ENCODE assay signal across 8 cellular contexts in the genomic region with DNA sequence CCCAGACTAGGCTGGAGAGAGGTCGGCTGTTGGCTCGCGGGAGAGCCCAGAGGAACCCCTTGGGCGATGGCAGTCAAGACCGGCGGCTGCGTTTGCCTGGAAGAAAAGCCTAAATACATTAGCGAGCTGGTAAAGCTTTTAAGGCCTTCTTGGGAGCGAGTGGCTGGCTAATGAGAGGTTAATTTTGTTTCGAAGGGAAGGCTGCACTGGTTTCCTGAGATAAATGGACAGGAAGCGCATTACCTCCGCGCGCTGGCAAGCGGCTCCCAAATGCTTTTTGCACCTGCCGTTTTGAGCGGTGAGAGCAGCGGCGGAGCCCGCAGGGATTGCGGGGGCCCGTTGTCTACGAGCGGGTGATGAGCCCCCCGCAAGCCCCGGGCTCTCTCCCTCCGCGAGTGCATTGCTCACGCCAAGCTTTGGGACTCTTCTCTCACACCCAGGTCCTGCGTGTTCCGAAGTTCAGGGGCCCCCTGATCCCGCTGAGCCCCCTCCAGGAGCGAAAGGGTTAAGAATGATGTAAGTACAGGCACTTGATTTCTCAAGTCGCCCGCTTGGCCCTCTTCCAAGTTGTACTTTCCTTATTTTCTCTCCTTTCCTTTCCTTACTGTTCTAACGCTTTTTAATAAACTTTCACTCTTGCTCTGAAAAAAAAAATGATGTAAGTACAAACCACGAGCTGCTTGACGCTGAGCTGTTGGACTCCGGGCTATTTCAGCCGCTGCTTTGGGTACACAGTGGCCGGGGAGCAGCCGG. TPM values are rescaled to one million over a fixed set of nuclear protein-coding genes. Genes with fewer than 3 reads are reported as not detected.
A peak's percentile ranks its signal among the peaks of the same experiment; 100 is the strongest.
DNase-seq lines count a peak whose midpoint lies in the region; ATAC-seq and TF ChIP-seq lines count a peak whose summit lies in the region.

No MANE protein-coding gene starts in this region.

- H3K4me3 Mint-ChIP-seq in CD14-positive monocyte = peak overlapping the region; percentile 89 to 98
- H3K4me3 Mint-ChIP-seq in brain = peak overlapping the region; percentile 92 to 99 (median 98)

- H3K27me3 Mint-ChIP-seq in CD14-positive monocyte (ENCODE audit: low read depth in 3 of 3) (peaks cover 78 to 94% (median 81%) of the 10 kb centered on the region in 3 donors), brain (peaks cover 28% of the 10 kb centered on the region)

- DNase-seq in CD14-positive monocyte (ENCODE audit: low spot score) = no peak
- peak; percentile 20 to 23 for DNase-seq in HL-60 (ENCODE audit: low read depth in 1 of 2, low spot score in 1 of 2)
- no peak for DNase-seq in RWPE1 (ENCODE audit: low spot score)
- peak; percentile 67 for DNase-seq in islet precursor cell
- DNase-seq in smooth muscle cell (lab: John Stamatoyannopoulos, UW; ENCODE audit: unreplicated experiment) = no peak

- no peak for TF ChIP-seq CTCF in CD14-positive monocyte (IDR thresholded peaks at IDR 0.05)
- no peak for TF ChIP-seq CTCF in HL-60 (IDR thresholded peaks at IDR 0.05; ENCODE audit: insufficient read depth, low read length)
- TF ChIP-seq CTCF in RWPE1 (conservative IDR thresholded peaks at IDR 0.05; ENCODE audit: low read depth) = no peak
- no peak for TF ChIP-seq CTCF in brain (conservative IDR thresholded peaks at IDR 0.05)
- TF ChIP-seq CTCF in smooth muscle cell (IDR thresholded peaks at IDR 0.05; ENCODE audit: borderline replicate concordance, insufficient read depth, poor library complexity, severe bottlenecking) = no peak

- H3K36me3 Mint-ChIP-seq in CD14-positive monocyte (peaks cover 12 to 25% of the 10 kb centered on the region in 2 donors), brain (peaks cover 14% of the 10 kb centered on the region)

- H3K27ac Mint-ChIP-seq in CD14-positive monocyte = peak overlapping the region in 2 of 7 donors; percentile 71 to 88
- peak overlapping the region; percentile 95 to 99 (median 97) for H3K27ac Mint-ChIP-seq in brain

- H3K79me2 ChIP-seq in smooth muscle cell (ENCODE audit: low read depth) = peaks cover 7% of the 10 kb centered on the region

- H3K36me3 ChIP-seq in smooth muscle cell (ENCODE audit: low read depth) = no peaks in the 10 kb centered on the region

- under 1% methylated on average over 42 of the region's 42 CpGs for WGBS in smooth muscle cell (ENCODE audit: low lambda C conversion rate)

- intact Hi-C loops in CD14-positive monocyte (cut with micrococcal nuclease) = no loop called here

- peaks cover 9% of the 10 kb centered on the region for H4K20me1 ChIP-seq in smooth muscle cell (ENCODE audit: low read depth)

- H3K27ac ChIP-seq in HL-60 (replicated peaks) (no peak overlapping the region), RWPE1 (peak overlapping the region; percentile 81), smooth muscle cell (ENCODE audit: low read depth) (peak overlapping the region; percentile 9)

- CTCF ChIA-PET in RWPE1 (lab: Yijun Ruan, JAX) = interaction anchor here (0.5 to 3.2 kb wide), 11 partner anchors 10 to 1539 kb away, joined by 3 to 22 read pairs (median 4); no protein-coding TSS in a partner anchor

- POLR2A ChIA-PET in RWPE1 (lab: Yijun Ruan, JAX; ENCODE audit: low non-redundant PET) = no interaction called here

- peaks cover 24% of the 10 kb centered on the region for H3K27me3 ChIP-seq in HL-60 (ENCODE audit: insufficient read depth, poor library complexity, severe bottlenecking)
- no peaks in the 10 kb centered on the region for H3K27me3 ChIP-seq in smooth muscle cell (ENCODE audit: low read depth)

- peak overlapping the region; percentile 94 for H2AFZ ChIP-seq in smooth muscle cell (ENCODE audit: low read depth)

- H3K4me1 ChIP-seq in smooth muscle cell (ENCODE audit: low read depth) = peaks cover 17% of the 10 kb centered on the region

- H3K4me3 ChIP-seq in HL-60 (replicated peaks; ENCODE audit: insufficient read depth, low read length) (peak overlapping the region; percentile 35), smooth muscle cell (peak overlapping the region; percentile 65)

- no peaks in the 10 kb centered on the region for H3K9me3 ChIP-seq in smooth muscle cell (replicated peaks; ENCODE audit: low read depth)

- peak overlapping the region; percentile 93 for H3K4me2 ChIP-seq in smooth muscle cell

- H3K4me1 Mint-ChIP-seq in CD14-positive monocyte (peaks cover 54% of the 10 kb centered on the region), brain (peaks cover 42% of the 10 kb centered on the region)

- peaks cover 7 to 54% (median 40%) of the 10 kb centered on the region in 7 donors for H3K9me3 Mint-ChIP-seq in CD14-positive monocyte
- H3K9me3 Mint-ChIP-seq in brain = peaks cover 0 to 4% (median 0%) of the 10 kb centered on the region in 5 experiments

- H3F3A ChIP-seq in smooth muscle cell (ENCODE audit: low read depth) = peaks cover 12% of the 10 kb centered on the region

- ATAC-seq in HG03095 (IDR thresholded peaks at IDR 0.05; ENCODE audit: unreplicated experiment) (no peak), GM19395 (IDR thresholded peaks at IDR 0.05; ENCODE audit: unreplicated experiment) (no peak)

- no peak overlapping the region for H3K9ac ChIP-seq in smooth muscle cell (ENCODE audit: low read depth)

RNA-seq across cellular contexts. Expression of a gene that starts 3.1 kb away (rescaled TPM):
- under 1 TPM in 1 of 2 donors, not detected in 1; 0.12 TPM for polyA plus RNA-seq in CD14-positive monocyte
- polyA plus RNA-seq in brain (ENCODE audit: insufficient read depth, low read depth, low replicate concordance) = 24.9 TPM
- 6.2 and 11.2 TPM in 2 replicates for total RNA-seq in smooth muscle cell
- 5.7 and 8.0 TPM in 2 replicates for polyA plus RNA-seq in smooth muscle cell

Comparison
In these comparisons a context has a peak if more than half of its experiments do, and no peak if none do; other contexts are left out.
1. DNase-seq: peak in HL-60 (2 of 2) and islet precursor cell (single experiment); none in CD14-positive monocyte (single experiment), RWPE1 (single experiment) and smooth muscle cell (single experiment).